Comparison of ENCODE assay signal across 7 cellular contexts in genomic region chr5:73625905-73626811, GRCh38. TPM values are rescaled to one million over a fixed set of nuclear protein-coding genes. Genes with fewer than 3 reads are reported as not detected.
DNase-seq lines count a peak whose midpoint lies in the region; ATAC-seq lines count a peak whose summit lies in the region.

Gene ARHGEF28, plus strand, starts transcription at chr5:73626196. Its CDS starts 58,656 bp downstream, at chr5:73684852.

- intact Hi-C loops in left cardiac atrium (cut with DNase I), result no loop called here
- intact Hi-C loops in posterior cingulate gyrus (cut with DNase I), result no loop called here

- peak; percentile 79 for ATAC-seq in HG02642 (IDR thresholded peaks at IDR 0.05; ENCODE audit: poor library complexity, unreplicated experiment)
- ATAC-seq in left cardiac atrium, result peak; percentile 96 to 97

- peak; percentile 94 for DNase-seq in GM03348 (ENCODE audit: low spot score)
- peak; percentile 86 for DNase-seq in NCI-H748 (lab: John Stamatoyannopoulos, UW; ENCODE audit: unreplicated experiment)
- peak in 37 of 56 donors; percentile 4 to 81 (median 32) for DNase-seq in amygdala (lab: John Stamatoyannopoulos, UW)
- DNase-seq in left cardiac atrium, result peak; percentile 62
- DNase-seq in posterior cingulate gyrus, result peak in 8 of 10 donors; percentile 19 to 88 (median 56)
- DNase-seq in GDM1 (lab: John Stamatoyannopoulos, UW), result no peak

RNA-seq across cellular contexts. Expression of gene ARHGEF28, which starts in this region (rescaled TPM):
- total RNA-seq in left cardiac atrium, result 1 to 10 TPM; 2.6 to 3.1 TPM
